9 cellular contexts compared by ENCODE assay signal in genomic region chrX:50579955-50580354, GRCh38.
DNase-seq lines count a peak whose midpoint lies in the region.
"Had no signal": no experiment of that assay in that cellular context is flagged by ENCODE, and none has a peak within 500 bp of the region (broad histone marks: within the 10 kb centered on the region; RNA-seq: fewer than 3 reads in every experiment).

No MANE protein-coding gene starts in this region.

- H3K9ac ChIP-seq in GM23248: no peak overlapping the region

- H3K27me3 ChIP-seq in GM23248 (replicated peaks; ENCODE audit: insufficient read depth): no peaks in the 10 kb centered on the region
- H3K27me3 ChIP-seq: tibial artery had no signal

- H3K4me1 ChIP-seq in GM23248 (ENCODE audit: insufficient read depth): no peaks in the 10 kb centered on the region
- H3K4me1 ChIP-seq: tibial artery had no signal

- H3K36me3 Mint-ChIP-seq in activated CD4-positive, alpha-beta T cell treated with anti-CD3 and anti-CD28 coated beads, Interleukin-2, amount 10 ng/mL, durations not matched to agents 24 days and 14 days (ENCODE audit: low read depth): no peaks in the 10 kb centered on the region
- H3K36me3 Mint-ChIP-seq in activated T-helper 1 cell treated with anti-CD3 and anti-CD28 coated beads, Interleukin-12 subunit alpha, Interleukin-12 subunit beta, Interleukin-2, Interleukin-4 antibody, amounts not matched to agents 30 ng/mL and 10 ng/mL and 1 ng/mL, durations not matched to agents 14 hours and 24 hours and 36 hours (ENCODE audit: low read depth): no peaks in the 10 kb centered on the region

- H3K9me3 ChIP-seq in GM23248 (ENCODE audit: low read depth): no peaks in the 10 kb centered on the region
- H3K9me3 ChIP-seq: tibial artery had no signal

- no peaks in the 10 kb centered on the region for H3K36me3 ChIP-seq in GM23248 (ENCODE audit: low read depth)
- H3K36me3 ChIP-seq: tibial artery had no signal

- H3F3A ChIP-seq in GM23248 (ENCODE audit: insufficient read depth): no peaks in the 10 kb centered on the region

- H2AFZ ChIP-seq in GM23248: no peak overlapping the region

- peaks cover 2% of the 10 kb centered on the region for H3K27me3 Mint-ChIP-seq in activated CD4-positive, alpha-beta T cell treated with anti-CD3 and anti-CD28 coated beads, Interleukin-2, amount 10 ng/mL, durations not matched to agents 24 days and 14 days
- peaks cover 2% of the 10 kb centered on the region for H3K27me3 Mint-ChIP-seq in activated T-helper 1 cell treated with anti-CD3 and anti-CD28 coated beads, Interleukin-12 subunit alpha, Interleukin-12 subunit beta, Interleukin-2, Interleukin-4 antibody, amounts not matched to agents 30 ng/mL and 10 ng/mL and 1 ng/mL, durations not matched to agents 14 hours and 24 hours and 36 hours (ENCODE audit: insufficient read depth)

- H3K9me2 ChIP-seq in GM23248 (ENCODE audit: insufficient read depth): no peaks in the 10 kb centered on the region

- in situ Hi-C loops in GM23248 (cut with MboI): loop anchor here (25.0 kb wide), 1 partner anchor 668 kb away; the partner anchor contains the start of gene CLCN5

- intact Hi-C loops in activated CD4-positive, alpha-beta T cell treated with anti-CD3 and anti-CD28 coated beads, Interleukin-2, amount 10 ng/mL, durations not matched to agents 24 days and 14 days (cut with micrococcal nuclease): no loop called here
- intact Hi-C loops in activated T-helper 1 cell treated with anti-CD3 and anti-CD28 coated beads, Interleukin-12 subunit alpha, Interleukin-12 subunit beta, Interleukin-2, Interleukin-4 antibody, amounts not matched to agents 30 ng/mL and 10 ng/mL and 1 ng/mL, durations not matched to agents 14 hours and 24 hours and 36 hours (cut with micrococcal nuclease): loop anchor here (1.0 to 10.0 kb wide), 2 partner anchors 665 to 695 kb away; no protein-coding TSS in a partner anchor

- H3K9me3 Mint-ChIP-seq in activated CD4-positive, alpha-beta T cell treated with anti-CD3 and anti-CD28 coated beads, Interleukin-2, amount 10 ng/mL, durations not matched to agents 24 days and 14 days: no peaks in the 10 kb centered on the region
- H3K9me3 Mint-ChIP-seq in activated T-helper 1 cell treated with anti-CD3 and anti-CD28 coated beads, Interleukin-12 subunit alpha, Interleukin-12 subunit beta, Interleukin-2, Interleukin-4 antibody, amounts not matched to agents 30 ng/mL and 10 ng/mL and 1 ng/mL, durations not matched to agents 14 hours and 24 hours and 36 hours: no peaks in the 10 kb centered on the region

- DNase-seq in SKM-1 treated with dmso at 0.1 percent for 144 hours (lab: John Stamatoyannopoulos, UW; ENCODE audit: unreplicated experiment) (peak; percentile 28), SKM-1 (lab: John Stamatoyannopoulos, UW; ENCODE audit: unreplicated experiment) (no peak), GM23248 (peak; percentile 53), NCI-H2081 (lab: John Stamatoyannopoulos, UW) (peak; percentile 49 to 57), foreskin melanocyte (peak; percentile 24), renal cortical epithelial cell (ENCODE audit: low read depth) (peak; percentile 63)
- DNase-seq in activated CD4-positive, alpha-beta T cell treated with anti-CD3 and anti-CD28 coated beads, Interleukin-2, amount 10 ng/mL, durations not matched to agents 24 days and 14 days: peak; percentile 74
- DNase-seq in activated T-helper 1 cell treated with anti-CD3 and anti-CD28 coated beads, Interleukin-12 subunit alpha, Interleukin-12 subunit beta, Interleukin-2, Interleukin-4 antibody, amounts not matched to agents 30 ng/mL and 10 ng/mL and 1 ng/mL, durations not matched to agents 14 hours and 24 hours and 36 hours (ENCODE audit: low spot score): no peak

- H3K27ac Mint-ChIP-seq in activated CD4-positive, alpha-beta T cell treated with anti-CD3 and anti-CD28 coated beads, Interleukin-2, amount 10 ng/mL, durations not matched to agents 24 days and 14 days: no peak overlapping the region
- H3K27ac Mint-ChIP-seq in activated T-helper 1 cell treated with anti-CD3 and anti-CD28 coated beads, Interleukin-12 subunit alpha, Interleukin-12 subunit beta, Interleukin-2, Interleukin-4 antibody, amounts not matched to agents 30 ng/mL and 10 ng/mL and 1 ng/mL, durations not matched to agents 14 hours and 24 hours and 36 hours: no peak overlapping the region

- no peak overlapping the region for H3K4me3 Mint-ChIP-seq in activated CD4-positive, alpha-beta T cell treated with anti-CD3 and anti-CD28 coated beads, Interleukin-2, amount 10 ng/mL, durations not matched to agents 24 days and 14 days
- H3K4me3 Mint-ChIP-seq in activated T-helper 1 cell treated with anti-CD3 and anti-CD28 coated beads, Interleukin-12 subunit alpha, Interleukin-12 subunit beta, Interleukin-2, Interleukin-4 antibody, amounts not matched to agents 30 ng/mL and 10 ng/mL and 1 ng/mL, durations not matched to agents 14 hours and 24 hours and 36 hours: no peak overlapping the region

- no peaks in the 10 kb centered on the region for H3K4me1 Mint-ChIP-seq in activated CD4-positive, alpha-beta T cell treated with anti-CD3 and anti-CD28 coated beads, Interleukin-2, amount 10 ng/mL, durations not matched to agents 24 days and 14 days
- H3K4me1 Mint-ChIP-seq in activated T-helper 1 cell treated with anti-CD3 and anti-CD28 coated beads, Interleukin-12 subunit alpha, Interleukin-12 subunit beta, Interleukin-2, Interleukin-4 antibody, amounts not matched to agents 30 ng/mL and 10 ng/mL and 1 ng/mL, durations not matched to agents 14 hours and 24 hours and 36 hours (ENCODE audit: low read depth): no peaks in the 10 kb centered on the region

- no peaks in the 10 kb centered on the region for H4K20me1 ChIP-seq in GM23248 (ENCODE audit: insufficient read depth)

- 0 to 3% methylated on average over 2 of the region's 2 CpGs for WGBS in GM23248 (ENCODE audit: low coverage in 1 of 2, low lambda C conversion rate in 2 of 2, missing lambda C conversion rate in 2 of 2), 2 experiments

- H3K4me3 ChIP-seq in GM23248: no peak overlapping the region
- H3K4me3 ChIP-seq: tibial artery had no signal

- no peak overlapping the region for H3K27ac ChIP-seq in GM23248
- H3K27ac ChIP-seq: tibial artery had no signal

- H3K79me2 ChIP-seq in GM23248 (ENCODE audit: insufficient read depth): no peaks in the 10 kb centered on the region

- no peak overlapping the region for H3K4me2 ChIP-seq in GM23248 (ENCODE audit: unreplicated experiment)

Comparison
In these comparisons a context has a peak if more than half of its experiments do, and no peak if none do; other contexts are left out.
1. DNase-seq: peak in SKM-1 treated with dmso at 0.1 percent for 144 hours (single experiment), GM23248 (single experiment), NCI-H2081 (2 of 2), activated CD4-positive, alpha-beta T cell treated with anti-CD3 and anti-CD28 coated beads, Interleukin-2, amount 10 ng/mL, durations not matched to agents 24 days and 14 days (single experiment), foreskin melanocyte (single experiment) and renal cortical epithelial cell (single experiment); none in SKM-1 (single experiment) and activated T-helper 1 cell treated with anti-CD3 and anti-CD28 coated beads, Interleukin-12 subunit alpha, Interleukin-12 subunit beta, Interleukin-2, Interleukin-4 antibody, amounts not matched to agents 30 ng/mL and 10 ng/mL and 1 ng/mL, durations not matched to agents 14 hours and 24 hours and 36 hours (single experiment).